In the genomic region with DNA sequence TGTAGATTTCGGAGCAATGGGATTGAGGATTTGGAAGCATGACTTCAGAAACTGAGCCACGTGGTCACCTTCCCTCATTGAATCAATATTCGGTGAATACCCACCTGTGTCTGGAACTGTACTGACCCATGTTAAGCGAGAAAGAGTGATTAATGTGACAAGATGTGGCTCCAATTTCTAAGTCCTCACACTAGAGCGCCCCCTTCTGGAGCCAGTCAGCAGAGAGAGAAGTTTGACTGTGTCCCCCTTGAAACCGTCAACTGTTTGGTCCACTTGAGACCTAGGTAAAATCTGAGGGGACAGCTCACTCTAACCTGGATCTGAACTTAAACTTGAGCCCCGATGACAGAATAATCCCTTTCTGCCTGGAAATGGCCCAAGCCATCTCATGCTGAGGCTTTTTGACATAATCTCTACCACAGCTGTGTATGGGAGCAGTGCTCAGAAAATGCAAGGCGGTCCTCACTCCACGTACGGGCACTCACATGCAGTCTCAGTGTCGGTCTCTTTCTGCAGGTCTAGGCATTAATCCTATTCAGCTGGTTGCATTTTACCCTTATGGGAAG, we compare ENCODE assay signal across 1 cellular context.
TF ChIP-seq lines count a peak whose summit lies in the region.

No MANE protein-coding gene starts in this region.

TF ChIP-seq in K562, 482 proteins besides CTCF, POLR2A, EP300 and RAD21 (continued from another document):
- TF ChIP-seq, protein P1, sequence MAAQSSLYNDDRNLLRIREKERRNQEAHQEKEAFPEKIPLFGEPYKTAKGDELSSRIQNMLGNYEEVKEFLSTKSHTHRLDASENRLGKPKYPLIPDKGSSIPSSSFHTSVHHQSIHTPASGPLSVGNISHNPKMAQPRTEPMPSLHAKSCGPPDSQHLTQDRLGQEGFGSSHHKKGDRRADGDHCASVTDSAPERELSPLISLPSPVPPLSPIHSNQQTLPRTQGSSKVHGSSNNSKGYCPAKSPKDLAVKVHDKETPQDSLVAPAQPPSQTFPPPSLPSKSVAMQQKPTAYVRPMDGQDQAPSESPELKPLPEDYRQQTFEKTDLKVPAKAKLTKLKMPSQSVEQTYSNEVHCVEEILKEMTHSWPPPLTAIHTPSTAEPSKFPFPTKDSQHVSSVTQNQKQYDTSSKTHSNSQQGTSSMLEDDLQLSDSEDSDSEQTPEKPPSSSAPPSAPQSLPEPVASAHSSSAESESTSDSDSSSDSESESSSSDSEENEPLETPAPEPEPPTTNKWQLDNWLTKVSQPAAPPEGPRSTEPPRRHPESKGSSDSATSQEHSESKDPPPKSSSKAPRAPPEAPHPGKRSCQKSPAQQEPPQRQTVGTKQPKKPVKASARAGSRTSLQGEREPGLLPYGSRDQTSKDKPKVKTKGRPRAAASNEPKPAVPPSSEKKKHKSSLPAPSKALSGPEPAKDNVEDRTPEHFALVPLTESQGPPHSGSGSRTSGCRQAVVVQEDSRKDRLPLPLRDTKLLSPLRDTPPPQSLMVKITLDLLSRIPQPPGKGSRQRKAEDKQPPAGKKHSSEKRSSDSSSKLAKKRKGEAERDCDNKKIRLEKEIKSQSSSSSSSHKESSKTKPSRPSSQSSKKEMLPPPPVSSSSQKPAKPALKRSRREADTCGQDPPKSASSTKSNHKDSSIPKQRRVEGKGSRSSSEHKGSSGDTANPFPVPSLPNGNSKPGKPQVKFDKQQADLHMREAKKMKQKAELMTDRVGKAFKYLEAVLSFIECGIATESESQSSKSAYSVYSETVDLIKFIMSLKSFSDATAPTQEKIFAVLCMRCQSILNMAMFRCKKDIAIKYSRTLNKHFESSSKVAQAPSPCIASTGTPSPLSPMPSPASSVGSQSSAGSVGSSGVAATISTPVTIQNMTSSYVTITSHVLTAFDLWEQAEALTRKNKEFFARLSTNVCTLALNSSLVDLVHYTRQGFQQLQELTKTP (IDR thresholded peaks at IDR 0.05; ENCODE audit: low read depth in 1 of 2, partially characterized antibody in 2 of 2) = no peak
- no peak for TF ChIP-seq CCNT2 (IDR thresholded peaks at IDR 0.05; ENCODE audit: borderline replicate concordance, extremely low read depth, insufficient read length, low read depth, low read length)
- TF ChIP-seq, protein P2, sequence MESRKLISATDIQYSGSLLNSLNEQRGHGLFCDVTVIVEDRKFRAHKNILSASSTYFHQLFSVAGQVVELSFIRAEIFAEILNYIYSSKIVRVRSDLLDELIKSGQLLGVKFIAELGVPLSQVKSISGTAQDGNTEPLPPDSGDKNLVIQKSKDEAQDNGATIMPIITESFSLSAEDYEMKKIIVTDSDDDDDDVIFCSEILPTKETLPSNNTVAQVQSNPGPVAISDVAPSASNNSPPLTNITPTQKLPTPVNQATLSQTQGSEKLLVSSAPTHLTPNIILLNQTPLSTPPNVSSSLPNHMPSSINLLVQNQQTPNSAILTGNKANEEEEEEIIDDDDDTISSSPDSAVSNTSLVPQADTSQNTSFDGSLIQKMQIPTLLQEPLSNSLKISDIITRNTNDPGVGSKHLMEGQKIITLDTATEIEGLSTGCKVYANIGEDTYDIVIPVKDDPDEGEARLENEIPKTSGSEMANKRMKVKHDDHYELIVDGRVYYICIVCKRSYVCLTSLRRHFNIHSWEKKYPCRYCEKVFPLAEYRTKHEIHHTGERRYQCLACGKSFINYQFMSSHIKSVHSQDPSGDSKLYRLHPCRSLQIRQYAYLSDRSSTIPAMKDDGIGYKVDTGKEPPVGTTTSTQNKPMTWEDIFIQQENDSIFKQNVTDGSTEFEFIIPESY (CRISPR knock-in tag; IDR thresholded peaks at IDR 0.05) = 0 out of 2 replicates have a peak, but pooled peaks have one; percentile 17
- no peak for TF ChIP-seq FOXJ3 (CRISPR knock-in tag; IDR thresholded peaks at IDR 0.05)
- TF ChIP-seq CBX3 (IDR thresholded peaks at IDR 0.05; ENCODE audit: borderline replicate concordance in 1 of 2, low read length in 2 of 2) = 0 out of 3 replicates have a peak, but pooled peaks of 1 of the 2 experiments have one; percentile 21
- 0 out of 2 replicates have a peak, but pooled peaks have one; percentile 18 for TF ChIP-seq HEY1 (CRISPR knock-in tag; IDR thresholded peaks at IDR 0.05; ENCODE audit: borderline replicate concordance)
- 0 out of 2 replicates have a peak, but pooled peaks have one; percentile 78 for TF ChIP-seq PTBP1 (IDR thresholded peaks at IDR 0.05; ENCODE audit: low read depth, low read length)
- TF ChIP-seq SOX6 (IDR thresholded peaks at IDR 0.05) = no peak
- TF ChIP-seq HNRNPLL (IDR thresholded peaks at IDR 0.05; ENCODE audit: low read depth, low read length, poor library complexity, severe bottlenecking) = no peak
- 0 out of 2 replicates have a peak, but pooled peaks have one; percentile 1 for TF ChIP-seq ARID1B (IDR thresholded peaks at IDR 0.05)
- no peak; the same call in 1 of the 2 replicates for TF ChIP-seq SMAD4 (CRISPR knock-in tag; conservative IDR thresholded peaks at IDR 0.05)
- no peak for TF ChIP-seq COPS2 (conservative IDR thresholded peaks at IDR 0.05)
- peak; percentile 94 for TF ChIP-seq MEIS2 (IDR thresholded peaks at IDR 0.05; ENCODE audit: partially characterized antibody)
- TF ChIP-seq, protein P3, sequence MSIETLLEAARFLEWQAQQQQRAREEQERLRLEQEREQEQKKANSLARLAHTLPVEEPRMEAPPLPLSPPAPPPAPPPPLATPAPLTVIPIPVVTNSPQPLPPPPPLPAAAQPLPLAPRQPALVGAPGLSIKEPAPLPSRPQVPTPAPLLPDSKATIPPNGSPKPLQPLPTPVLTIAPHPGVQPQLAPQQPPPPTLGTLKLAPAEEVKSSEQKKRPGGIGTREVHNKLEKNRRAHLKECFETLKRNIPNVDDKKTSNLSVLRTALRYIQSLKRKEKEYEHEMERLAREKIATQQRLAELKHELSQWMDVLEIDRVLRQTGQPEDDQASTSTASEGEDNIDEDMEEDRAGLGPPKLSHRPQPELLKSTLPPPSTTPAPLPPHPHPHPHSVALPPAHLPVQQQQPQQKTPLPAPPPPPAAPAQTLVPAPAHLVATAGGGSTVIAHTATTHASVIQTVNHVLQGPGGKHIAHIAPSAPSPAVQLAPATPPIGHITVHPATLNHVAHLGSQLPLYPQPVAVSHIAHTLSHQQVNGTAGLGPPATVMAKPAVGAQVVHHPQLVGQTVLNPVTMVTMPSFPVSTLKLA (conservative IDR thresholded peaks at IDR 0.05) = 0 out of 4 replicates have a peak, but pooled peaks of 1 of the 2 experiments have one; percentile 0
- TF ChIP-seq KLF16 (IDR thresholded peaks at IDR 0.05) = 0 out of 2 replicates have a peak, but pooled peaks have one; percentile 19
- TF ChIP-seq ZNF431 (CRISPR knock-in tag; IDR thresholded peaks at IDR 0.05) = no peak
- TF ChIP-seq, protein P4, sequence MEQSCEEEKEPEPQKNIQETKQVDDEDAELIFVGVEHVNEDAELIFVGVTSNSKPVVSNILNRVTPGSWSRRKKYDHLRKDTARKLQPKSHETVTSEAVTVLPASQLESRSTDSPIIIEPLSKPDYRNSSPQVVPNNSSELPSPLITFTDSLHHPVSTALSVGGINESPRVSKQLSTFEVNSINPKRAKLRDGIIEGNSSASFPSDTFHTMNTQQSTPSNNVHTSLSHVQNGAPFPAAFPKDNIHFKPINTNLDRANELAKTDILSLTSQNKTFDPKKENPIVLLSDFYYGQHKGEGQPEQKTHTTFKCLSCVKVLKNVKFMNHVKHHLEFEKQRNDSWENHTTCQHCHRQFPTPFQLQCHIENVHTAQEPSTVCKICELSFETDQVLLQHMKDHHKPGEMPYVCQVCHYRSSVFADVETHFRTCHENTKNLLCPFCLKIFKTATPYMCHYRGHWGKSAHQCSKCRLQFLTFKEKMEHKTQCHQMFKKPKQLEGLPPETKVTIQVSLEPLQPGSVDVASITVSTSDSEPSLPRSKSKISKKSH (CRISPR knock-in tag; IDR thresholded peaks at IDR 0.05) = no peak
